Comparison of ENCODE assay signal across 1 cellular context in genomic region chr7:102272075-102272916, GRCh38.
TF ChIP-seq lines count a peak whose summit lies in the region.

No MANE protein-coding gene starts in this region.

TF ChIP-seq in HCT116, 20 proteins besides CTCF, POLR2A, EP300 and RAD21:
- TF ChIP-seq REST (IDR thresholded peaks at IDR 0.05; ENCODE audit: low read depth) (no peak), JUND (IDR thresholded peaks at IDR 0.05) (no peak), SP1 (IDR thresholded peaks at IDR 0.05; ENCODE audit: low read depth) (no peak), MAX (IDR thresholded peaks at IDR 0.05) (no peak), CBX3 (IDR thresholded peaks at IDR 0.05; ENCODE audit: low read depth) (no peak), ZNF274 (IDR thresholded peaks at IDR 0.05; ENCODE audit: low read depth, low read length) (no peak), CEBPB (IDR thresholded peaks at IDR 0.05; ENCODE audit: low read depth) (no peak), POLR2AphosphoS5 (IDR thresholded peaks at IDR 0.05; ENCODE audit: low read depth, low read length) (no peak), ZFX (IDR thresholded peaks at IDR 0.05) (no peak), FOSL1 (IDR thresholded peaks at IDR 0.05; ENCODE audit: low read depth) (no peak), ELF1 (IDR thresholded peaks at IDR 0.05; ENCODE audit: borderline replicate concordance, low read depth) (no peak)
TF ChIP-seq in HCT116: peak in this region for 0.
